In the genomic region with DNA sequence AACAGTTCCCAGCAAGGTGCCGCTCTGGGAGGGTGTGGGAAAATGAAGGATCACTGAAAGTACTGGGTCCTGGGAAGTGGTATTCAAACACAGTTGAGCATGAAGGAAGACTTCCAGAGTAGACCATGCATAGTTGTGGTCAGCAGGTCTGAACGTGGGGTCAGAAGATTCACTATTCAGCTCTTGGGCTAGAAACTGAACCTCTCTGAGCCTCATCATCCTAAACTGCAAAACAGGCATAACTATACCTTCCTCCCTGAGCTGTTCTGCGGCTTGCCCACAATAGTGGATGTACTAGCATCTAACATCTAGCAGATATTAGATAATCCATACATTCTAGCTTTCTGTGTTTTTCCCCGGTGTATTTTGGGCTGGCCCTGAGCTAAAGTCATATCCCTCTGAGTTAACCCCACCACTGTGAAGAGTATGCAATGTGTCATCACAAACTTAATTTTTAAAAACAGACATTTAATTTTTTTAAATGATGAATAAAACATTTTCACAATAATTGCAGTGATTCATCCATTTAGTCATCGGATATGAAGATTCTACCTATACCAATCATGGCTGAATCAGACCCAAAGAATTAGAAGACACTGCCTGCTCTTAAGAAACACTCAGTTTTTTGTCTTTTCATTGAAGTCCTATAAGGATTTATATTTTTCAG, we compare ENCODE assay signal across 20 cellular contexts.
DNase-seq lines count a peak whose midpoint lies in the region; ATAC-seq and TF ChIP-seq lines count a peak whose summit lies in the region.
"Had no signal": no experiment of that assay in that cellular context is flagged by ENCODE, and none has a peak within 500 bp of the region (broad histone marks: within the 10 kb centered on the region; RNA-seq: fewer than 3 reads in every experiment).

No MANE protein-coding gene starts in this region.

- peak overlapping the region; percentile 71 for H3K27ac ChIP-seq in hepatocyte
- H3K27ac ChIP-seq: ascending aorta; BLaER1 treated with 17β-estradiol and CSF1 and Interleukin-3, amounts not matched to agents 10 nM and 100 nM; dorsolateral prefrontal cortex; gastrocnemius medialis had no signal

- no peak for ATAC-seq in HG03354 (IDR thresholded peaks at IDR 0.05; ENCODE audit: poor library complexity, severe bottlenecking, unreplicated experiment)
- ATAC-seq in HG02885 (IDR thresholded peaks at IDR 0.05; ENCODE audit: poor library complexity, unreplicated experiment): no peak
- ATAC-seq: gastrocnemius medialis, T-cell had no signal

- peaks cover 6% of the 10 kb centered on the region for H3K4me1 ChIP-seq in hepatocyte (ENCODE audit: insufficient read depth)
- H3K4me1 ChIP-seq: ascending aorta; BLaER1 treated with 17β-estradiol and CSF1 and Interleukin-3, amounts not matched to agents 10 nM and 100 nM had no signal

- no peaks in the 10 kb centered on the region for H3K27me3 ChIP-seq in hepatocyte
- H3K27me3 ChIP-seq: ascending aorta; BLaER1 treated with 17β-estradiol and CSF1 and Interleukin-3, amounts not matched to agents 10 nM and 100 nM; dorsolateral prefrontal cortex; gastrocnemius medialis had no signal

- H3K9me3 ChIP-seq in hepatocyte (ENCODE audit: low read depth): no peaks in the 10 kb centered on the region
- H3K9me3 ChIP-seq: ascending aorta; BLaER1 treated with 17β-estradiol and CSF1 and Interleukin-3, amounts not matched to agents 10 nM and 100 nM; gastrocnemius medialis had no signal

- H3K9me2 ChIP-seq in hepatocyte (replicated peaks; ENCODE audit: insufficient read depth): no peaks in the 10 kb centered on the region

- 88% methylated on average over 5 of the region's 5 CpGs for WGBS in hepatocyte (ENCODE audit: low lambda C conversion rate, missing lambda C conversion rate)

- no peaks in the 10 kb centered on the region for H3K79me2 ChIP-seq in hepatocyte

- H3K36me3 ChIP-seq in hepatocyte (replicated peaks; ENCODE audit: insufficient read depth, low read depth): peaks cover 3% of the 10 kb centered on the region
- H3K36me3 ChIP-seq: ascending aorta; BLaER1 treated with 17β-estradiol and CSF1 and Interleukin-3, amounts not matched to agents 10 nM and 100 nM; gastrocnemius medialis had no signal

- no peak overlapping the region for H3K4me3 ChIP-seq in AG10803 (ENCODE audit: low read length)
- no peak overlapping the region for H3K4me3 ChIP-seq in hepatocyte
- H3K4me3 ChIP-seq: ascending aorta; BLaER1 treated with 17β-estradiol and CSF1 and Interleukin-3, amounts not matched to agents 10 nM and 100 nM; dorsolateral prefrontal cortex; gastrocnemius medialis had no signal

- H3K4me2 ChIP-seq in hepatocyte: no peak overlapping the region
- H3K4me2 ChIP-seq: BLaER1 treated with 17β-estradiol and CSF1 and Interleukin-3, amounts not matched to agents 10 nM and 100 nM had no signal

- no peak overlapping the region for H2AFZ ChIP-seq in hepatocyte

- TF ChIP-seq CTCF in AG10803 (conservative IDR thresholded peaks at IDR 0.05; ENCODE audit: low read length) (no peak), hepatocyte (IDR thresholded peaks at IDR 0.05; ENCODE audit: poor library complexity) (no peak)

- H4K20me1 ChIP-seq in hepatocyte (ENCODE audit: insufficient read depth, poor library complexity, severe bottlenecking): no peaks in the 10 kb centered on the region
- H4K20me1 ChIP-seq: BLaER1 treated with 17β-estradiol and CSF1 and Interleukin-3, amounts not matched to agents 10 nM and 100 nM had no signal

- DNase-seq in AG10803 (ENCODE audit: low read depth) (peak; percentile 76), HT1080 (ENCODE audit: low read depth) (peak; percentile 73), astrocyte of the hippocampus (ENCODE audit: low read depth, low spot score) (peak; percentile 9), hepatocyte (ENCODE audit: low spot score) (no peak), OCI-M1 (lab: John Stamatoyannopoulos, UW) (no peak), NCI-H1930 (lab: John Stamatoyannopoulos, UW) (no peak)
- DNase-seq: activated B cell treated with CpG ODN at 0.5 μM for 24 hours; activated effector memory CD4-positive, alpha-beta T cell treated with Interleukin-2 at 50 U/mL for 16 hours; DND-41; dorsolateral prefrontal cortex; gastrocnemius medialis; MM.1S; NCI-H2029 treated with DMSO at 0.1 percent for 48 hours; NCI-H524 treated with DMSO at 0.1 percent for 48 hours; nephron progenitor cell; T-cell had no signal

Comparison
In these comparisons a context has a peak if more than half of its experiments do, and no peak if none do; other contexts are left out.
1. DNase-seq: peak in AG10803 (single experiment), HT1080 (single experiment) and astrocyte of the hippocampus (single experiment); none in hepatocyte (single experiment), OCI-M1 (single experiment) and NCI-H1930 (0 of 2).